ENCODE assay signal across 1 cellular context in genomic region chr15:72339777-72340177, GRCh38.
TF ChIP-seq lines count a peak whose summit lies in the region.

No MANE protein-coding gene starts in this region.

TF ChIP-seq in K562, 482 proteins besides CTCF, POLR2A, EP300 and RAD21 (continues in another document):
- TF ChIP-seq ZNF444 (CRISPR knock-in tag; IDR thresholded peaks at IDR 0.05): no peak
- TF ChIP-seq JUNB (CRISPR knock-in tag; conservative IDR thresholded peaks at IDR 0.05): no peak
- 0 out of 2 replicates have a peak, but pooled peaks have one; percentile 5 for TF ChIP-seq BHLHE40 (IDR thresholded peaks at IDR 0.05; ENCODE audit: low read length)
- TF ChIP-seq SMARCA4 (IDR thresholded peaks at IDR 0.05): peak; percentile 80
- peak; percentile 79 for TF ChIP-seq JUND (IDR thresholded peaks at IDR 0.05; ENCODE audit: borderline replicate concordance, low read depth, low read length)
- peak; percentile 58; the same call in 1 of the 3 replicates for TF ChIP-seq JUND (tag; IDR thresholded peaks at IDR 0.05; ENCODE audit: borderline replicate concordance, low read depth, low read length)
- peak in 1 of 2 experiments; percentile 56; a peak in 2 of 4 replicates for TF ChIP-seq HDAC1 (IDR thresholded peaks at IDR 0.05)
- no peak for TF ChIP-seq RFX7 (CRISPR knock-in tag; IDR thresholded peaks at IDR 0.05)
- TF ChIP-seq RFX5 (IDR thresholded peaks at IDR 0.05; ENCODE audit: low read depth, low read length): no peak
- TF ChIP-seq FOSL1 (tag; conservative IDR thresholded peaks at IDR 0.05): peak; percentile 79
- TF ChIP-seq FOXK2 (conservative IDR thresholded peaks at IDR 0.05 in 1 of 2, IDR thresholded peaks at IDR 0.05 in 1 of 2; ENCODE audit: low read depth in 2 of 2): peak; percentile 60 to 71
- peak; percentile 42; the same call in 1 of the 2 replicates for TF ChIP-seq NBN (IDR thresholded peaks at IDR 0.05; ENCODE audit: low read depth)
- TF ChIP-seq PBX2 (CRISPR knock-in tag; IDR thresholded peaks at IDR 0.05; ENCODE audit: low read depth): no peak
- TF ChIP-seq PBX2 (tag; conservative IDR thresholded peaks at IDR 0.05; ENCODE audit: low read depth): peak; percentile 83
- 0 out of 4 replicates have a peak, but pooled peaks of 1 of the 2 experiments have one; percentile 14 for TF ChIP-seq FOXA3 (CRISPR knock-in tag; conservative IDR thresholded peaks at IDR 0.05 in 1 of 2, IDR thresholded peaks at IDR 0.05 in 1 of 2)
- TF ChIP-seq HDAC2 (IDR thresholded peaks at IDR 0.05): 0 out of 2 replicates have a peak, but pooled peaks have one; percentile 24
- 0 out of 2 replicates have a peak, but pooled peaks have one; percentile 51 for TF ChIP-seq MTA1 (IDR thresholded peaks at IDR 0.05; ENCODE audit: borderline replicate concordance)
- TF ChIP-seq BACH1 (tag; IDR thresholded peaks at IDR 0.05): peak; percentile 82
- peak in 1 of 2 experiments; percentile 25; a peak in 1 of 4 replicates for TF ChIP-seq TRIM24 (IDR thresholded peaks at IDR 0.05)
- no peak for TF ChIP-seq SMARCB1 (IDR thresholded peaks at IDR 0.05; ENCODE audit: insufficient read length, low read depth)
- no peak for TF ChIP-seq MAZ (CRISPR knock-in tag; conservative IDR thresholded peaks at IDR 0.05 in 1 of 2, IDR thresholded peaks at IDR 0.05 in 1 of 2)
- TF ChIP-seq HNRNPK (IDR thresholded peaks at IDR 0.05; ENCODE audit: low read depth, low read length, poor library complexity, severe bottlenecking): no peak
- TF ChIP-seq RBM22 (IDR thresholded peaks at IDR 0.05; ENCODE audit: low read depth, low read length, poor library complexity, severe bottlenecking): no peak
- peak; percentile 73; the same call in 1 of the 2 replicates for TF ChIP-seq MAFF (IDR thresholded peaks at IDR 0.05; ENCODE audit: low read length)
- TF ChIP-seq SNRNP70 (optimal IDR thresholded peaks at IDR 0.05; ENCODE audit: low read depth, low read length): no peak
- no peak for TF ChIP-seq ATF1 (CRISPR knock-in tag; IDR thresholded peaks at IDR 0.05)
- peak; percentile 28; the same call in 1 of the 2 replicates for TF ChIP-seq ATF1 (tag; IDR thresholded peaks at IDR 0.05)
- TF ChIP-seq DLX4 (CRISPR knock-in tag; IDR thresholded peaks at IDR 0.05): no peak
- TF ChIP-seq NFE2L1 (tag; IDR thresholded peaks at IDR 0.05; ENCODE audit: borderline replicate concordance, low read depth): peak; percentile 69
- TF ChIP-seq KDM1A (IDR thresholded peaks at IDR 0.05): peak; percentile 60 to 64; a peak in 3 of 4 replicates
- no peak for TF ChIP-seq ZKSCAN3 (CRISPR knock-in tag; IDR thresholded peaks at IDR 0.05)
- peak; percentile 99 for TF ChIP-seq ZNF316 (IDR thresholded peaks at IDR 0.05)
- TF ChIP-seq ZZZ3 (IDR thresholded peaks at IDR 0.05): no peak
- TF ChIP-seq U2AF1 (optimal IDR thresholded peaks at IDR 0.05; ENCODE audit: low read depth, low read length): no peak
- TF ChIP-seq ELK1 (CRISPR knock-in tag; IDR thresholded peaks at IDR 0.05): no peak
- no peak for TF ChIP-seq HNRNPLL (IDR thresholded peaks at IDR 0.05; ENCODE audit: low read depth, low read length, poor library complexity, severe bottlenecking)
- TF ChIP-seq SIRT6 (IDR thresholded peaks at IDR 0.05; ENCODE audit: low read depth, low read length): no peak
- 0 out of 2 replicates have a peak, but pooled peaks have one; percentile 20 for TF ChIP-seq ELF4 (CRISPR knock-in tag; IDR thresholded peaks at IDR 0.05)
- peak; percentile 69 for TF ChIP-seq ARID1B (IDR thresholded peaks at IDR 0.05)
- TF ChIP-seq JUN (IDR thresholded peaks at IDR 0.05; ENCODE audit: borderline replicate concordance, low read depth, low read length): 0 out of 2 replicates have a peak, but pooled peaks have one; percentile 29
- TF ChIP-seq JUN (CRISPR knock-in tag; IDR thresholded peaks at IDR 0.05; ENCODE audit: borderline replicate concordance): no peak
- TF ChIP-seq ZNF79 (CRISPR knock-in tag; IDR thresholded peaks at IDR 0.05; ENCODE audit: low read depth): no peak
- TF ChIP-seq C11orf30 (IDR thresholded peaks at IDR 0.05; ENCODE audit: low read depth): peak; percentile 93
- TF ChIP-seq MNT (conservative IDR thresholded peaks at IDR 0.05): peak in 1 of 2 experiments; percentile 24; a peak in 1 of 4 replicates
- no peak for TF ChIP-seq HNRNPH1 (optimal IDR thresholded peaks at IDR 0.05; ENCODE audit: low read depth, low read length)
- peak in 1 of 2 experiments; percentile 62; a peak in 1 of 4 replicates for TF ChIP-seq RCOR1 (IDR thresholded peaks at IDR 0.05; ENCODE audit: borderline replicate concordance in 1 of 2, low read depth in 2 of 2, low read length in 2 of 2)
- no peak for TF ChIP-seq FUS (optimal IDR thresholded peaks at IDR 0.05; ENCODE audit: low read depth, low read length)
- no peak for TF ChIP-seq CEBPG (CRISPR knock-in tag; IDR thresholded peaks at IDR 0.05)
- TF ChIP-seq CEBPG (tag; conservative IDR thresholded peaks at IDR 0.05 in 1 of 2, IDR thresholded peaks at IDR 0.05 in 1 of 2): no peak
- TF ChIP-seq PREB (CRISPR knock-in tag; IDR thresholded peaks at IDR 0.05): no peak
- 0 out of 4 replicates have a peak, but pooled peaks of 1 of the 2 experiments have one; percentile 34 for TF ChIP-seq ZNF639 (CRISPR knock-in tag; conservative IDR thresholded peaks at IDR 0.05 in 1 of 2, IDR thresholded peaks at IDR 0.05 in 1 of 2)
- TF ChIP-seq SMARCE1 (IDR thresholded peaks at IDR 0.05): peak; percentile 81
- peak; percentile 84 for TF ChIP-seq MEIS2 (IDR thresholded peaks at IDR 0.05; ENCODE audit: partially characterized antibody)
- no peak for TF ChIP-seq SRF (CRISPR knock-in tag; IDR thresholded peaks at IDR 0.05)
- TF ChIP-seq ZBTB43 (CRISPR knock-in tag; IDR thresholded peaks at IDR 0.05): no peak
- TF ChIP-seq ZFP30 (CRISPR knock-in tag; IDR thresholded peaks at IDR 0.05; ENCODE audit: borderline replicate concordance): no peak
- no peak for TF ChIP-seq CREB3 (tag; conservative IDR thresholded peaks at IDR 0.05; ENCODE audit: low read depth)
- TF ChIP-seq SRSF3 (IDR thresholded peaks at IDR 0.05; ENCODE audit: insufficient read depth, low read length): no peak
- TF ChIP-seq ZNF384 (IDR thresholded peaks at IDR 0.05; ENCODE audit: low read depth, low read length): peak; percentile 75
- peak; percentile 84 for TF ChIP-seq DPF2 (IDR thresholded peaks at IDR 0.05)
- no peak for TF ChIP-seq BRF2 (IDR thresholded peaks at IDR 0.05; ENCODE audit: borderline replicate concordance, insufficient read depth, insufficient read length)
- no peak for TF ChIP-seq ZNF134 (CRISPR knock-in tag; conservative IDR thresholded peaks at IDR 0.05)
- peak; percentile 97 for TF ChIP-seq MAFG (tag; conservative IDR thresholded peaks at IDR 0.05)
- no peak for TF ChIP-seq ZBTB12 (CRISPR knock-in tag; IDR thresholded peaks at IDR 0.05)
- TF ChIP-seq ZSCAN29 (IDR thresholded peaks at IDR 0.05): no peak
